In the genomic region with DNA sequence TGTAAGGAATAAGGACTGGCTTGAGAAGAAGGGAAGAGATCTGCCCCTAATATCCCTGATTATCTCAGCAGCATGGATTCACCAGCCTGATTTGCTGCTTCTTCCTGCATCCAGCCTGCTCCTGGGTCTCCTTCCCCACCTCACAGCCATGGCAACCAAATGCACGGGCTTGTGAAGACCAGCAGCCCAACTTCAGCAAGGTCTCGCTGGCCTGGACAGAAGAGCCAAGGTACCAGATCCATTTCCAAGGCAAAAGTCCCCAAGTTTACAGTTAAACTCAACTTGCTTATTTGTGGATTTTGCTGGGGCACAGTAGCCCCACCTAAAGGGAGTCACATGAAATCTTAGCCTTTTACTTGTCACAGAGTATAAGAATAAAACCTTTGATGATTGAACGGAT, we compare ENCODE assay signal across 21 cellular contexts. TPM values are rescaled to one million over a fixed set of nuclear protein-coding genes. Genes with fewer than 3 reads are reported as not detected.
A peak's percentile ranks its signal among the peaks of the same experiment; 100 is the strongest.
DNase-seq lines count a peak whose midpoint lies in the region; FAIRE-seq and TF ChIP-seq lines count a peak whose summit lies in the region.
"Had no signal": no experiment of that assay in that cellular context is flagged by ENCODE, and none has a peak within 500 bp of the region (broad histone marks: within the 10 kb centered on the region; RNA-seq: fewer than 3 reads in every experiment).

No MANE protein-coding gene starts in this region.

- H3K27ac Mint-ChIP-seq in nephron = peak overlapping the region; percentile 85 to 94 (median 88)
- H3K27ac Mint-ChIP-seq: CD4-positive, alpha-beta memory T cell; GM23338 had no signal

- TF ChIP-seq RAD21 in H1 (IDR thresholded peaks at IDR 0.05 in 1 of 2, conservative IDR thresholded peaks at IDR 0.05 in 1 of 2; ENCODE audit: low read depth in 2 of 2, low read length in 2 of 2) = no peak

- H2BK120ac ChIP-seq in H1 (replicated peaks; ENCODE audit: low read depth, low read length) = no peak overlapping the region

- H3K23me2 ChIP-seq in H1 (ENCODE audit: low read depth, low read length) = no peaks in the 10 kb centered on the region

- H3K4me1 Mint-ChIP-seq in nephron = peaks cover 38% of the 10 kb centered on the region
- H3K4me1 Mint-ChIP-seq: CD4-positive, alpha-beta memory T cell; GM23338 had no signal

- H3K36me3 ChIP-seq in H1 (ENCODE audit: control insufficient read depth in 2 of 4, insufficient read depth in 4 of 4, low read length in 3 of 4) = no peaks in the 10 kb centered on the region
- H3K36me3 ChIP-seq: HAP-1 had no signal

- 0 out of 7 replicates have a peak overlapping the region, but pooled peaks of 1 of the 4 experiments have one; percentile 11 for H3K9ac ChIP-seq in H1 (replicated peaks in 1 of 4; ENCODE audit: extremely low read depth in 1 of 4, low read depth in 3 of 4, low read length in 3 of 4)

- H2BK12ac ChIP-seq in H1 (ENCODE audit: low read depth, low read length) = no peak overlapping the region; the same call in 1 of the 2 replicates

- H2BK5ac ChIP-seq in H1 (ENCODE audit: low read depth, low read length) = no peak overlapping the region

- no peaks in the 10 kb centered on the region; a peak in 1 of 7 replicates for H3K4me1 ChIP-seq in H1 (replicated peaks in 1 of 4; ENCODE audit: control insufficient read depth in 3 of 4, insufficient read depth in 4 of 4, low read length in 3 of 4)
- H3K4me1 ChIP-seq: HAP-1 had no signal

- WGBS in H1 (ENCODE audit: extremely low coverage in 1 of 2, insufficient coverage in 1 of 2, insufficient read length in 1 of 2, insufficient replicate concordance in 2 of 2, low coverage in 1 of 2, low lambda C conversion rate in 2 of 2, missing lambda C conversion rate in 1 of 2), 2 experiments = 88% methylated on average over 3 of the region's 3 CpGs; no CpG with 5 or more reads in 1 of the 2 experiments

- no peak overlapping the region for H3K23ac ChIP-seq in H1 (ENCODE audit: insufficient read length)

- H3K79me2 ChIP-seq in H1 (ENCODE audit: control insufficient read depth in 1 of 2, insufficient read depth in 2 of 2, low read length in 2 of 2) = no peaks in the 10 kb centered on the region

- H2AFZ ChIP-seq in H1 (ENCODE audit: low read length) = peak overlapping the region; percentile 14; the same call in 1 of the 2 replicates
- H2AFZ ChIP-seq: GM23338 had no signal

- TF ChIP-seq CTCF in H1 (IDR thresholded peaks at IDR 0.05; ENCODE audit: control extremely low read depth in 1 of 3, insufficient read depth in 1 of 3, low read depth in 1 of 3, low read length in 3 of 3) (no peak), nephron (IDR thresholded peaks at IDR 0.05; ENCODE audit: unreplicated experiment in 3 of 3) (no peak)

- H3K14ac ChIP-seq in H1 (ENCODE audit: insufficient read length) = no peak overlapping the region

- H4K91ac ChIP-seq in H1 (replicated peaks; ENCODE audit: insufficient read length, low read length) = no peak overlapping the region

- H3K27me3 ChIP-seq in H1 (replicated peaks in 1 of 4; ENCODE audit: control insufficient read depth in 3 of 4, extremely low read depth in 1 of 4, insufficient read depth in 3 of 4, low read length in 3 of 4) = peaks cover 0 to 2% (median 0%) of the 10 kb centered on the region in 4 experiments; a peak in 1 of 7 replicates

- H3K4me2 ChIP-seq in H1 (ENCODE audit: insufficient read depth in 1 of 2, low read depth in 2 of 2, low read length in 2 of 2) = no peak overlapping the region
- H3K4me2 ChIP-seq: GM23338 had no signal

- H3K79me1 ChIP-seq in H1 (ENCODE audit: low read depth, low read length) = no peaks in the 10 kb centered on the region

- no peaks in the 10 kb centered on the region for H3K9me3 Mint-ChIP-seq in nephron

- FAIRE-seq in H1 (lab: Jason Lieb, UNC) = no peak
- FAIRE-seq: GM12878, H54 had no signal

- peak; percentile 71 for DNase-seq in NCI-H82 (lab: John Stamatoyannopoulos, UW)
- DNase-seq in H1 (ENCODE audit: low read depth in 1 of 2, low spot score in 2 of 2) = peak in 1 of 2 experiments; percentile 30
- no peak for DNase-seq in NCI-H446 (lab: John Stamatoyannopoulos, UW)
- DNase-seq in activated gamma-delta T cell (lab: John Stamatoyannopoulos, UW) = no peak
- no peak for DNase-seq in NCI-H146 (lab: John Stamatoyannopoulos, UW)
- DNase-seq: C1 segment of cervical spinal cord; Calu3; CD4-positive, alpha-beta memory T cell; COR-L47; DMS 273 treated with DMSO at 0.1 percent for 48 hours; DMS79; EL; GDM1 had no signal

- no peak overlapping the region for H4K8ac ChIP-seq in H1 (ENCODE audit: extremely low read depth, insufficient read depth, low read length)

- H2AK5ac ChIP-seq in H1 (ENCODE audit: low read depth, low read length) = no peak overlapping the region

- POLR2A ChIA-PET in H1 (lab: Charles Lee; ENCODE audit: partially characterized antibody) = no interaction called here

- TF ChIP-seq POLR2A in H1 (IDR thresholded peaks at IDR 0.05; ENCODE audit: control extremely low read depth in 1 of 2, low read depth in 2 of 2, low read length in 2 of 2) = no peak

- H3K36me3 Mint-ChIP-seq in nephron (ENCODE audit: low read depth) = no peaks in the 10 kb centered on the region
- H3K36me3 Mint-ChIP-seq: CD4-positive, alpha-beta memory T cell had no signal

- H3K27ac ChIP-seq in H1 (ENCODE audit: low read depth, low read length) = no peak overlapping the region

- H3K4me3 ChIP-seq in H1 (ENCODE audit: extremely low read depth in 1 of 4, insufficient read depth in 2 of 4, low read depth in 3 of 4, low read length in 4 of 4) = no peak overlapping the region
- H3K4me3 ChIP-seq: GM12878, GM23338, HAP-1 had no signal

- H3K56ac ChIP-seq in H1 (replicated peaks; ENCODE audit: insufficient read length, low read depth, low read length) = no peak overlapping the region

- CTCF ChIA-PET in H1 (lab: Charles Lee; ENCODE audit: partially characterized antibody) = interaction anchor here (1.8 kb wide), 1 partner anchor 33 kb away, joined by 5 read pairs; no protein-coding TSS in a partner anchor

- H4K20me1 ChIP-seq in H1 (replicated peaks in 1 of 2; ENCODE audit: control insufficient read depth in 1 of 2, insufficient read depth in 2 of 2, low read length in 2 of 2) = peaks cover 0 to 2% of the 10 kb centered on the region in 2 experiments

- H2BK15ac ChIP-seq in H1 (ENCODE audit: low read length) = no peak overlapping the region

- H3K18ac ChIP-seq in H1 (ENCODE audit: extremely low read depth, low read length) = no peak overlapping the region

- peaks cover 22% of the 10 kb centered on the region for H3K27me3 Mint-ChIP-seq in nephron (ENCODE audit: low read depth)

- no peaks in the 10 kb centered on the region for H3K9me3 ChIP-seq in H1 (ENCODE audit: insufficient read depth in 2 of 2, low read depth in 1 of 2, low read length in 1 of 2)
- H3K9me3 ChIP-seq: HAP-1 had no signal

- TF ChIP-seq EP300 in H1 (IDR thresholded peaks at IDR 0.05; ENCODE audit: borderline replicate concordance in 1 of 2, low read depth in 2 of 2, low read length in 2 of 2) = no peak

- H2BK20ac ChIP-seq in H1 (ENCODE audit: low read length) = no peak overlapping the region

- no peak overlapping the region for H3K4ac ChIP-seq in H1 (replicated peaks; ENCODE audit: insufficient read length, low read depth, low read length)

- H4K5ac ChIP-seq in H1 (ENCODE audit: insufficient read length, low read depth, low read length) = no peak overlapping the region

- peak overlapping the region in 1 of 3 experiments; percentile 32 for H3K4me3 Mint-ChIP-seq in nephron
- H3K4me3 Mint-ChIP-seq: CD4-positive, alpha-beta memory T cell; GM23338 had no signal

TF ChIP-seq in H1, 55 proteins besides CTCF, POLR2A, EP300 and RAD21 (continues in another document):
- no peak for TF ChIP-seq TEAD4 (IDR thresholded peaks at IDR 0.05; ENCODE audit: low read depth, low read length)
- no peak for TF ChIP-seq KDM1A (IDR thresholded peaks at IDR 0.05; ENCODE audit: borderline replicate concordance, low read length)
- TF ChIP-seq SRF (IDR thresholded peaks at IDR 0.05; ENCODE audit: low read depth, low read length) = no peak
- no peak for TF ChIP-seq CHD1 (IDR thresholded peaks at IDR 0.05; ENCODE audit: low read depth, low read length)

RNA-seq across cellular contexts. Expression of a gene that starts 47.3 kb away (rescaled TPM):
- 3.3 and 3.4 TPM in 2 replicates for total RNA-seq in H1 (2021; fragmentation: NEBNext Ultra II Directional; extraction: Animal tissue kit (Norgen Biotek cat#: 25700))
- 1.6 and 2.8 TPM in 2 replicates for polyA plus RNA-seq in H1 (2011; rRNA removed)
- polyA plus RNA-seq in H1 (2011; cell fraction: cytosol; rRNA removed) = 1.6 TPM
- polyA plus RNA-seq in H1 (2011; cell fraction: nucleus; rRNA removed) = 4.1 TPM
- 1.6 to 3.7 TPM (median 2.9 TPM) in 4 replicates for polyA plus RNA-seq in H1 (2012, experiment 1 of 2)
- polyA plus RNA-seq in H1 (2012, experiment 2 of 2) = 1.5 TPM
- polyA plus RNA-seq in H1 (2013, experiment 1 of 2) = 11.9 TPM
- 11.2 TPM for polyA plus RNA-seq in H1 (2013, experiment 2 of 2)
- 0.63 and 0.93 TPM in 2 replicates for polyA minus RNA-seq in H1 (2011; rRNA and poly(A)+ RNA removed)
- polyA minus RNA-seq in H1 (2011; cell fraction: cytosol; rRNA and poly(A)+ RNA removed) = 1.4 TPM
- 5.7 TPM for polyA minus RNA-seq in H1 (2011; cell fraction: nucleus; rRNA and poly(A)+ RNA removed)
- total RNA-seq: A172; A673; CD4-positive, alpha-beta memory T cell; GM12878 had no signal
- polyA plus RNA-seq: BJ had no signal
